ENCODE assay signal across 32 cellular contexts in the genomic region with DNA sequence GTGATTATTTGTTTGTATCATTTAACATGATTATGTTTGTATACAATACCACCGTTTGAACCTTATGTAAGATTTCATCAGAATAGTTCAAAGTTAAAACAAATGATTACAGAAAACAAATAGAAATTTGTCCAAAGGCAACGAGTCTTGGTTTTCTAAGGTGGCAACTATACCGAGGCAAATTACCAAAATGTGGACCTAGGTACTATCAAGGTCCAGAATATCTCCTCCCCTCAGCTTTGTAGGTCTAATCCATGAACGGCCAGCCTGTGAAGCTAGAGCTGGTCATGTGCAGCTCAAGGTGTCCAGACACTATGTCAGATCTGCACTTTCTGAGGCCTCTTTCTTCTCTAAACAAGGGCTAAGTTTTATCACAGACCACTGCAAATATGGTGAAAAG.
"Had no signal": no experiment of that assay in that cellular context is flagged by ENCODE, and none has a peak within 500 bp of the region (broad histone marks: within the 10 kb centered on the region; RNA-seq: fewer than 3 reads in every experiment).

No MANE protein-coding gene starts in this region.

- H3K4me3 ChIP-seq: adrenal gland, body of pancreas, breast epithelium, MG63, PC-9, SK-N-MC had no signal

- H3K27ac Mint-ChIP-seq: activated CD4-positive, alpha-beta T cell treated with anti-CD3 and anti-CD28 coated beads, Interleukin-2, amount 10 ng/mL, durations not matched to agents 7 days and 5 days; activated CD8-positive, alpha-beta T cell treated with anti-CD3 and anti-CD28 coated beads, Interleukin-2, amount 10 ng/mL, durations not matched to agents 7 days and 5 days; activated naive CD4-positive, alpha-beta T cell treated with anti-CD3 and anti-CD28 coated beads for 36 hours; activated naive CD4-positive, alpha-beta T cell treated with anti-CD3 and anti-CD28 coated beads, Interleukin-2, amount 50 U/mL, for 72 hours; activated T-cell treated with anti-CD3 and anti-CD28 coated beads, Interleukin-2, amount 50 U/mL, for 24 hours; activated T-helper 2 cell treated with anti-CD3 and anti-CD28 coated beads, Interferon-gamma antibody, Interleukin-2, Interleukin-4, amounts not matched to agents 10 μg/mL and 5 μg/mL and 100 μg/mL, durations not matched to agents 14 hours and 24 hours and 36 hours had no signal

- H3K27me3 ChIP-seq: adrenal gland, body of pancreas, breast epithelium, MG63 had no signal

- H3K4me1 ChIP-seq: adrenal gland had no signal

- FAIRE-seq: astrocyte, RCC 7860 had no signal

- ATAC-seq: activated CD4-positive, alpha-beta T cell treated with anti-CD3 and anti-CD28 coated beads for 36 hours; activated CD4-positive, CD25-positive, alpha-beta regulatory T cell treated with anti-CD3 and anti-CD28 coated beads, Interleukin-2, amount 50 U/mL, for 24 hours; activated CD8-positive, alpha-beta T cell treated with anti-CD3 and anti-CD28 coated beads, Interleukin-2, amount 10 ng/mL, durations not matched to agents 7 days and 5 days; activated naive CD4-positive, alpha-beta T cell treated with anti-CD3 and anti-CD28 coated beads, Interleukin-2, amount 50 U/mL, for 72 hours; body of pancreas; Right ventricle myocardium inferior had no signal

- H3K36me3 ChIP-seq: adrenal gland, breast epithelium, MG63 had no signal

- H2AFZ ChIP-seq: PC-9 had no signal

- H3K9me3 ChIP-seq: adrenal gland, body of pancreas, breast epithelium, MG63 had no signal

- H3K27ac ChIP-seq: adrenal gland, body of pancreas, breast epithelium, PC-9, RWPE1, SK-N-MC had no signal

- H3K4me1 Mint-ChIP-seq: activated CD4-positive, alpha-beta T cell treated with anti-CD3 and anti-CD28 coated beads for 36 hours; activated CD4-positive, alpha-beta T cell treated with anti-CD3 and anti-CD28 coated beads, Interleukin-2, amount 10 ng/mL, durations not matched to agents 7 days and 5 days had no signal

- H3K4me3 Mint-ChIP-seq: activated CD4-positive, alpha-beta T cell treated with anti-CD3 and anti-CD28 coated beads for 36 hours; activated CD4-positive, alpha-beta T cell treated with anti-CD3 and anti-CD28 coated beads, Interleukin-2, amount 10 ng/mL, durations not matched to agents 7 days and 5 days; activated CD8-positive, alpha-beta T cell treated with anti-CD3 and anti-CD28 coated beads, Interleukin-2, amount 10 ng/mL, durations not matched to agents 7 days and 5 days; activated naive CD4-positive, alpha-beta T cell treated with anti-CD3 and anti-CD28 coated beads for 36 hours; activated T-cell treated with anti-CD3 and anti-CD28 coated beads, Interleukin-2, amount 50 U/mL, for 24 hours had no signal

- H3K36me3 Mint-ChIP-seq: activated naive CD4-positive, alpha-beta T cell treated with anti-CD3 and anti-CD28 coated beads, Interleukin-2, amount 50 U/mL, for 72 hours had no signal

- H3K9me3 Mint-ChIP-seq: activated CD4-positive, alpha-beta T cell treated with anti-CD3 and anti-CD28 coated beads, Interleukin-2, amount 10 ng/mL, durations not matched to agents 7 days and 5 days; activated naive CD4-positive, alpha-beta T cell treated with anti-CD3 and anti-CD28 coated beads for 36 hours; activated naive CD4-positive, alpha-beta T cell treated with anti-CD3 and anti-CD28 coated beads, Interleukin-2, amount 50 U/mL, for 72 hours; activated T-cell treated with anti-CD3 and anti-CD28 coated beads, Interleukin-2, amount 50 U/mL, for 24 hours; activated T-helper 2 cell treated with anti-CD3 and anti-CD28 coated beads, Interferon-gamma antibody, Interleukin-2, Interleukin-4, amounts not matched to agents 10 μg/mL and 5 μg/mL and 100 μg/mL, durations not matched to agents 14 hours and 24 hours and 36 hours had no signal

- H3K4me2 ChIP-seq: PC-9 had no signal

- DNase-seq: activated CD4-positive, alpha-beta T cell treated with anti-CD3 and anti-CD28 coated beads for 36 hours; activated CD4-positive, alpha-beta T cell treated with anti-CD3 and anti-CD28 coated beads, Interleukin-2, amount 10 ng/mL, durations not matched to agents 7 days and 5 days; activated CD4-positive, alpha-beta T cell treated with anti-CD3 and anti-CD28 coated beads, Interleukin-2, amount 50 U/mL, for 48 hours; activated CD8-positive, alpha-beta T cell treated with anti-CD3 and anti-CD28 coated beads, Interleukin-2, amount 10 ng/mL, durations not matched to agents 7 days and 5 days; activated gamma-delta T cell; activated naive CD4-positive, alpha-beta T cell treated with anti-CD3 and anti-CD28 coated beads for 36 hours; activated T-cell treated with anti-CD3 and anti-CD28 coated beads, Interleukin-2, amount 50 U/mL, for 24 hours; adrenal gland; body of pancreas; Kasumi-1; KBM-7; MG63; NCI-H1092 treated with DMSO at 0.1 percent for 48 hours; NCI-H1417; NCI-H1694; NCI-H1930; NCI-H2081 treated with DMSO at 0.1 percent for 48 hours; NCI-H226; NCI-H446 treated with DMSO at 0.1 percent for 48 hours; NCI-H69; NCI-H82; PC-9; T1000 had no signal
